In the genomic region with DNA sequence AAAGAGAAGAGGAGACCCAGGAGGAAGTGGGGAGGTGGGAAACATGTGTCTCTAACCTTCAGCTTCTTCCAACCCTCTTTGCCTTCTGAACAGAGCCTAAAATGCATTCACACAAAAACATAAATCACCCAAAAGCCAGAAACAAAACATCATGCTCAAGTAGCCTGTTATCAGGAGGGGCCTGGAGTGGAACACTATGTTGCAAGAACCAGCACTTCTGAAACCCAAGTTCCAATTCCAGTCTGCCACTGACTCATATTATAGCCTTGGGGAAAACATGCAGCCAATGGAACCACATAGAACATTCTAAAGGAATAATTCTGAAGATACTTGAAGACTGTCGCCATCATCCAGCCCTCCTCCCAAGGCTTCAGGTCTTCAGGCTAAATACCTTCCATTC, we compare ENCODE assay signal across 15 cellular contexts.
DNase-seq lines count a peak whose midpoint lies in the region; ATAC-seq and TF ChIP-seq lines count a peak whose summit lies in the region.
"Had no signal": no experiment of that assay in that cellular context is flagged by ENCODE, and none has a peak within 500 bp of the region (broad histone marks: within the 10 kb centered on the region; RNA-seq: fewer than 3 reads in every experiment).

No MANE protein-coding gene starts in this region.

- TF ChIP-seq POLR2A in gastrocnemius medialis (IDR thresholded peaks at IDR 0.05) = no peak

- no peak overlapping the region for H3K27ac ChIP-seq in mammary epithelial cell (ENCODE audit: insufficient read depth, low read depth, low read length)
- H3K27ac ChIP-seq in gastrocnemius medialis = peak overlapping the region in 1 of 4 donors; percentile 15
- H3K27ac ChIP-seq in Karpas-422 (ENCODE audit: low read length) = no peak overlapping the region
- H3K27ac ChIP-seq: colonic mucosa, spleen had no signal

- H3K36me3 Mint-ChIP-seq in activated CD4-positive, alpha-beta memory T cell treated with anti-CD3 and anti-CD28 coated beads for 36 hours = no peaks in the 10 kb centered on the region
- H3K36me3 Mint-ChIP-seq in activated T-helper 2 cell treated with anti-CD3 and anti-CD28 coated beads, Interferon-gamma antibody, Interleukin-2, Interleukin-4, amounts not matched to agents 10 μg/mL and 5 μg/mL and 100 μg/mL, durations not matched to agents 14 hours and 24 hours and 36 hours (ENCODE audit: low read depth) = no peaks in the 10 kb centered on the region
- H3K36me3 Mint-ChIP-seq: CD8-positive, alpha-beta memory T cell had no signal

- peaks cover 5% of the 10 kb centered on the region for H3K4me1 ChIP-seq in mammary epithelial cell (ENCODE audit: insufficient read depth, low read length)
- H3K4me1 ChIP-seq in gastrocnemius medialis = peaks cover 11 to 20% of the 10 kb centered on the region in 2 donors
- H3K4me1 ChIP-seq in Karpas-422 (ENCODE audit: low read length) = no peaks in the 10 kb centered on the region
- H3K4me1 ChIP-seq: colonic mucosa, spleen had no signal

- H3K4me3 ChIP-seq in mammary epithelial cell (replicated peaks in 1 of 3; ENCODE audit: insufficient read depth in 1 of 3, low read depth in 2 of 3, low read length in 3 of 3) = no peak overlapping the region
- no peak overlapping the region for H3K4me3 ChIP-seq in gastrocnemius medialis
- H3K4me3 ChIP-seq in Karpas-422 (ENCODE audit: low read length) = no peak overlapping the region
- H3K4me3 ChIP-seq: colonic mucosa, spleen had no signal

- no peaks in the 10 kb centered on the region for H3K9me3 Mint-ChIP-seq in activated CD4-positive, alpha-beta memory T cell treated with anti-CD3 and anti-CD28 coated beads for 36 hours
- no peaks in the 10 kb centered on the region for H3K9me3 Mint-ChIP-seq in activated T-helper 2 cell treated with anti-CD3 and anti-CD28 coated beads, Interferon-gamma antibody, Interleukin-2, Interleukin-4, amounts not matched to agents 10 μg/mL and 5 μg/mL and 100 μg/mL, durations not matched to agents 14 hours and 24 hours and 36 hours
- H3K9me3 Mint-ChIP-seq: CD8-positive, alpha-beta memory T cell; nephron had no signal

- BruUV-seq in mammary epithelial cell (replicated peaks; lab: Mats Ljungman, UMichigan) = no TSS peak

- POLR2A ChIA-PET in activated CD4-positive, alpha-beta memory T cell treated with anti-CD3 and anti-CD28 coated beads for 36 hours (lab: Charles Lee) = no interaction called here

- no peaks in the 10 kb centered on the region for H3K9me2 ChIP-seq in Karpas-422 (replicated peaks; ENCODE audit: insufficient read depth, low read length)

- H3K9ac ChIP-seq in mammary epithelial cell (ENCODE audit: insufficient read depth, low read length) (no peak overlapping the region), Karpas-422 (ENCODE audit: low read length) (no peak overlapping the region)

- dilution Hi-C loops in mammary epithelial cell (cut with HindIII; ENCODE audit: low sequenced_read_pairs) = no loop called here

- H3K9me3 ChIP-seq in mammary epithelial cell (replicated peaks; ENCODE audit: insufficient read depth, low read length) = no peaks in the 10 kb centered on the region
- no peaks in the 10 kb centered on the region for H3K9me3 ChIP-seq in gastrocnemius medialis
- no peaks in the 10 kb centered on the region for H3K9me3 ChIP-seq in Karpas-422 (ENCODE audit: low read length)
- H3K9me3 ChIP-seq: colonic mucosa, spleen had no signal

- in situ Hi-C loops in mammary epithelial cell (cut with MboI; ENCODE audit: low sequenced_read_pairs in 2 of 2) = no loop called here
- in situ Hi-C loops in gastrocnemius medialis (cut with MboI; ENCODE audit: low sequenced_read_pairs in 4 of 4) = loop anchor here in 3 of 4 donors (10.0 to 25.0 kb wide), 2 partner anchors 414 to 416 kb away; partner anchors contain the start of gene SOCS2 (in 2 of the 3)

- CTCF ChIA-PET in mammary epithelial cell (lab: Charles Lee; ENCODE audit: low non-redundant PET) = interaction anchor here (1.0 kb wide), 1 partner anchor 211 kb away, joined by 3 read pairs; no protein-coding TSS in a partner anchor
- CTCF ChIA-PET in activated CD4-positive, alpha-beta memory T cell treated with anti-CD3 and anti-CD28 coated beads for 36 hours (lab: Charles Lee) = interaction anchor here (1.7 to 7.3 kb wide), 3 partner anchors 123 to 475 kb away, joined by 8 to 66 read pairs (median 32); no protein-coding TSS in a partner anchor

- ATAC-seq in left cardiac atrium (peak; percentile 80), gastrocnemius medialis (peak; percentile 61 to 63), HG02763 (IDR thresholded peaks at IDR 0.05; ENCODE audit: unreplicated experiment) (no peak)
- ATAC-seq: HepG2 had no signal

- WGBS in mammary epithelial cell (ENCODE audit: low coverage, missing lambda C conversion rate) = 40% methylated on average over 1 of the region's 1 CpG

- H3K27me3 ChIP-seq in mammary epithelial cell (ENCODE audit: insufficient read depth, low read length) (no peaks in the 10 kb centered on the region), gastrocnemius medialis (no peaks in the 10 kb centered on the region), Karpas-422 (ENCODE audit: low read length) (no peaks in the 10 kb centered on the region)
- H3K27me3 ChIP-seq: colonic mucosa had no signal

- no peaks in the 10 kb centered on the region for H3K27me3 Mint-ChIP-seq in activated CD4-positive, alpha-beta memory T cell treated with anti-CD3 and anti-CD28 coated beads for 36 hours
- peaks cover 8% of the 10 kb centered on the region for H3K27me3 Mint-ChIP-seq in activated T-helper 2 cell treated with anti-CD3 and anti-CD28 coated beads, Interferon-gamma antibody, Interleukin-2, Interleukin-4, amounts not matched to agents 10 μg/mL and 5 μg/mL and 100 μg/mL, durations not matched to agents 14 hours and 24 hours and 36 hours (ENCODE audit: low read depth)

- no peak overlapping the region for H3K4me3 Mint-ChIP-seq in activated CD4-positive, alpha-beta memory T cell treated with anti-CD3 and anti-CD28 coated beads for 36 hours
- no peak overlapping the region for H3K4me3 Mint-ChIP-seq in activated T-helper 2 cell treated with anti-CD3 and anti-CD28 coated beads, Interferon-gamma antibody, Interleukin-2, Interleukin-4, amounts not matched to agents 10 μg/mL and 5 μg/mL and 100 μg/mL, durations not matched to agents 14 hours and 24 hours and 36 hours (ENCODE audit: low read depth)
- H3K4me3 Mint-ChIP-seq: CD8-positive, alpha-beta memory T cell; nephron had no signal

- intact Hi-C loops in mammary epithelial cell (cut with micrococcal nuclease) = loop anchor here (2.0 to 10.0 kb wide), 2 partner anchors 304 to 476 kb away; partner anchors contain the start of gene CRADD
- intact Hi-C loops in left cardiac atrium (cut with DNase I) = loop anchor here (5.0 to 10.0 kb wide), 3 partner anchors 211 to 411 kb away; no protein-coding TSS in a partner anchor
- intact Hi-C loops in gastrocnemius medialis (cut with DNase I; ENCODE audit: low total_unique reads) = loop anchor here (2.0 to 10.0 kb wide), 3 partner anchors 212 to 474 kb away; no protein-coding TSS in a partner anchor
- intact Hi-C loops in activated CD4-positive, alpha-beta memory T cell treated with anti-CD3 and anti-CD28 coated beads for 36 hours (cut with micrococcal nuclease) = loop anchor here (2.0 kb wide), 1 partner anchor 476 kb away; no protein-coding TSS in a partner anchor
- intact Hi-C loops in activated T-helper 2 cell treated with anti-CD3 and anti-CD28 coated beads, Interferon-gamma antibody, Interleukin-2, Interleukin-4, amounts not matched to agents 10 μg/mL and 5 μg/mL and 100 μg/mL, durations not matched to agents 14 hours and 24 hours and 36 hours (cut with micrococcal nuclease) = loop anchor here (5.0 to 10.0 kb wide), 2 partner anchors 304 to 476 kb away; partner anchors contain the start of gene CRADD

- H4K20me1 ChIP-seq in mammary epithelial cell (ENCODE audit: insufficient read depth, low read length) (no peaks in the 10 kb centered on the region), Karpas-422 (ENCODE audit: insufficient read depth, low read depth, low read length) (no peaks in the 10 kb centered on the region)

- no peak overlapping the region for H3K27ac Mint-ChIP-seq in activated CD4-positive, alpha-beta memory T cell treated with anti-CD3 and anti-CD28 coated beads for 36 hours
- H3K27ac Mint-ChIP-seq in activated T-helper 2 cell treated with anti-CD3 and anti-CD28 coated beads, Interferon-gamma antibody, Interleukin-2, Interleukin-4, amounts not matched to agents 10 μg/mL and 5 μg/mL and 100 μg/mL, durations not matched to agents 14 hours and 24 hours and 36 hours = no peak overlapping the region
- H3K27ac Mint-ChIP-seq: CD8-positive, alpha-beta memory T cell; nephron had no signal

- no peaks in the 10 kb centered on the region for H3K36me3 ChIP-seq in mammary epithelial cell (ENCODE audit: insufficient read depth, low read length)
- H3K36me3 ChIP-seq in gastrocnemius medialis = no peaks in the 10 kb centered on the region
- H3K36me3 ChIP-seq in Karpas-422 (ENCODE audit: insufficient read depth, low read length) = no peaks in the 10 kb centered on the region
- H3K36me3 ChIP-seq: colonic mucosa, spleen had no signal

- peaks cover 6% of the 10 kb centered on the region for H3K4me1 Mint-ChIP-seq in activated CD4-positive, alpha-beta memory T cell treated with anti-CD3 and anti-CD28 coated beads for 36 hours (ENCODE audit: low read depth)
- peaks cover 30% of the 10 kb centered on the region for H3K4me1 Mint-ChIP-seq in activated T-helper 2 cell treated with anti-CD3 and anti-CD28 coated beads, Interferon-gamma antibody, Interleukin-2, Interleukin-4, amounts not matched to agents 10 μg/mL and 5 μg/mL and 100 μg/mL, durations not matched to agents 14 hours and 24 hours and 36 hours (ENCODE audit: low read depth)

- H3K4me2 ChIP-seq in mammary epithelial cell (ENCODE audit: insufficient read depth, low read depth, low read length) (no peak overlapping the region), Karpas-422 (ENCODE audit: low read depth, low read length, poor library complexity, severe bottlenecking) (no peak overlapping the region)

- H2AFZ ChIP-seq in mammary epithelial cell (ENCODE audit: low read depth, low read length) = no peak overlapping the region
- H2AFZ ChIP-seq in Karpas-422 (ENCODE audit: low read length) = no peak overlapping the region

- TF ChIP-seq CTCF in mammary epithelial cell (conservative IDR thresholded peaks at IDR 0.05 in 1 of 2, IDR thresholded peaks at IDR 0.05 in 1 of 2; ENCODE audit: extremely low read depth in 1 of 2, insufficient read depth in 1 of 2, low read depth in 1 of 2, low read length in 2 of 2) = no peak
- TF ChIP-seq CTCF in gastrocnemius medialis (IDR thresholded peaks at IDR 0.05 in 4 of 5, conservative IDR thresholded peaks at IDR 0.05 in 1 of 5) = no peak

- DNase-seq in H4 (ENCODE audit: low spot score) (peak; percentile 11), mammary epithelial cell (peak; percentile 70), left cardiac atrium (peak; percentile 23), gastrocnemius medialis (peak; percentile 11 to 42), Karpas-422 (no peak)
- DNase-seq in activated CD4-positive, alpha-beta memory T cell treated with anti-CD3 and anti-CD28 coated beads for 36 hours = no peak
- DNase-seq in activated T-helper 2 cell treated with anti-CD3 and anti-CD28 coated beads, Interferon-gamma antibody, Interleukin-2, Interleukin-4, amounts not matched to agents 10 μg/mL and 5 μg/mL and 100 μg/mL, durations not matched to agents 14 hours and 24 hours and 36 hours (ENCODE audit: low spot score) = no peak
- DNase-seq: activated naive CD4-positive, alpha-beta T cell treated with anti-CD3 and anti-CD28 coated beads, Interleukin-2, amount 50 U/mL, for 16 hours; CD8-positive, alpha-beta memory T cell; NCI-H1436 treated with DMSO at 0.1 percent for 48 hours; spleen had no signal

- H3K79me2 ChIP-seq in mammary epithelial cell (ENCODE audit: insufficient read depth, low read length) (no peaks in the 10 kb centered on the region), Karpas-422 (ENCODE audit: low read length) (no peaks in the 10 kb centered on the region)

Comparison
In these comparisons a context has a peak if more than half of its experiments do, and no peak if none do; other contexts are left out.
1. DNase-seq: peak in H4 (single experiment), mammary epithelial cell (single experiment), left cardiac atrium (single experiment) and gastrocnemius medialis (2 of 2); none in activated CD4-positive, alpha-beta memory T cell treated with anti-CD3 and anti-CD28 coated beads for 36 hours (single experiment), activated T-helper 2 cell treated with anti-CD3 and anti-CD28 coated beads, Interferon-gamma antibody, Interleukin-2, Interleukin-4, amounts not matched to agents 10 μg/mL and 5 μg/mL and 100 μg/mL, durations not matched to agents 14 hours and 24 hours and 36 hours (single experiment) and Karpas-422 (single experiment).
2. in situ Hi-C loops: an anchor here in gastrocnemius medialis (10.0 to 25.0 kb wide); none called in mammary epithelial cell.